ENCODE assay signal across 9 cellular contexts in genomic region chr19:58079792-58080191, GRCh38. TPM values are rescaled to one million over a fixed set of nuclear protein-coding genes. Genes with fewer than 3 reads are reported as not detected.
"Had no signal": no experiment of that assay in that cellular context is flagged by ENCODE, and none has a peak within 500 bp of the region (broad histone marks: within the 10 kb centered on the region; RNA-seq: fewer than 3 reads in every experiment).

No MANE protein-coding gene starts in this region.

- DNase-seq: GDM1, GF-D8 had no signal

- FAIRE-seq: G401.6, GM12878, GM12891, GM12892, GM18507, GM19239 had no signal

- ATAC-seq: GM12878 had no signal

- H3K4me3 ChIP-seq: GM12878 had no signal

RNA-seq across cellular contexts. Expression of gene ZNF135, which starts 20.7 kb away (rescaled TPM):
- total RNA-seq: G401, GM12878 had no signal

RNA-seq across cellular contexts. Expression of gene ZSCAN1, which starts 46.0 kb away (rescaled TPM):
- total RNA-seq: G401, GM12878 had no signal
- polyA plus RNA-seq: GM12878 had no signal
